Comparison of ENCODE assay signal across 8 cellular contexts in genomic region chrX:107827137-107827831, GRCh38. TPM values are rescaled to one million over a fixed set of nuclear protein-coding genes. Genes with fewer than 3 reads are reported as not detected.
DNase-seq lines count a peak whose midpoint lies in the region; ATAC-seq and TF ChIP-seq lines count a peak whose summit lies in the region.

No MANE protein-coding gene starts in this region.

- H3K9me3 Mint-ChIP-seq in Caco-2 (ENCODE audit: unreplicated experiment): no peaks in the 10 kb centered on the region

- TF ChIP-seq CTCF in Caco-2 (IDR thresholded peaks at IDR 0.05; ENCODE audit: insufficient read depth in 1 of 2, low read depth in 1 of 2, low read length in 1 of 2, severe bottlenecking in 1 of 2, unreplicated experiment in 1 of 2) (no peak), esophagus squamous epithelium (IDR thresholded peaks at IDR 0.05) (no peak), ovary (IDR thresholded peaks at IDR 0.05) (no peak), GM10266 (IDR thresholded peaks at IDR 0.05; ENCODE audit: control insufficient read depth, insufficient read depth, low read depth, missing control alignments) (no peak)

- H3K27ac ChIP-seq in SJSA1: peak overlapping the region; percentile 63; the same call in 1 of the 2 replicates
- peak overlapping the region; percentile 90 to 95 (median 93) for H3K27ac ChIP-seq in esophagus squamous epithelium
- peak overlapping the region; percentile 68 to 91 for H3K27ac ChIP-seq in ovary

- H3K4me1 Mint-ChIP-seq in Caco-2 (ENCODE audit: low read depth, unreplicated experiment): peaks cover 6% of the 10 kb centered on the region

- H3K9me3 ChIP-seq in Caco-2 (no peaks in the 10 kb centered on the region), SJSA1 (replicated peaks) (no peaks in the 10 kb centered on the region), esophagus squamous epithelium (no peaks in the 10 kb centered on the region), ovary (no peaks in the 10 kb centered on the region)

- ATAC-seq in GM18498 (IDR thresholded peaks at IDR 0.05; ENCODE audit: unreplicated experiment): no peak

- H3K27me3 ChIP-seq in Caco-2 (replicated peaks; ENCODE audit: control insufficient read depth, insufficient read depth, low read length) (no peaks in the 10 kb centered on the region), SJSA1 (replicated peaks) (no peaks in the 10 kb centered on the region), esophagus squamous epithelium (peaks cover 0 to 2% (median 0%) of the 10 kb centered on the region in 4 donors), ovary (no peaks in the 10 kb centered on the region)

- peak overlapping the region; percentile 72 for H3K4me3 Mint-ChIP-seq in Caco-2 (ENCODE audit: unreplicated experiment)

- CTCF ChIA-PET in Caco-2 (lab: Charles Lee): no interaction called here

- TF ChIP-seq POLR2A in esophagus squamous epithelium (IDR thresholded peaks at IDR 0.05): no peak
- TF ChIP-seq POLR2A in ovary (IDR thresholded peaks at IDR 0.05): no peak

- H3K27ac Mint-ChIP-seq in Caco-2 (ENCODE audit: unreplicated experiment): no peak overlapping the region

- H3K27me3 Mint-ChIP-seq in Caco-2 (ENCODE audit: insufficient read depth, unreplicated experiment): peaks cover 14% of the 10 kb centered on the region

- H3K4me1 ChIP-seq in Caco-2: no peaks in the 10 kb centered on the region
- no peaks in the 10 kb centered on the region for H3K4me1 ChIP-seq in SJSA1 (replicated peaks)
- peaks cover 0 to 56% (median 0%) of the 10 kb centered on the region in 3 donors for H3K4me1 ChIP-seq in esophagus squamous epithelium
- peaks cover 5% of the 10 kb centered on the region for H3K4me1 ChIP-seq in ovary (ENCODE audit: insufficient read depth)

- H3K36me3 Mint-ChIP-seq in Caco-2 (ENCODE audit: insufficient read depth, unreplicated experiment): no peaks in the 10 kb centered on the region

- no TSS peak for BruUV-seq in Caco-2 (replicated peaks; lab: Mats Ljungman, UMichigan)

- no peak for TF ChIP-seq EP300 in ovary (IDR thresholded peaks at IDR 0.05)

- POLR2A ChIA-PET in Caco-2 (lab: Charles Lee): no interaction called here

- WGBS in esophagus squamous epithelium, 2 donors: 17 to 39% methylated on average over 8 to 9 of the region's 9 CpGs
- WGBS in ovary, 3 donors: 27 to 40% (median 34%) methylated on average over 9 of the region's 9 CpGs

- H3K4me3 ChIP-seq in Caco-2 (ENCODE audit: low read depth, low read length) (peak overlapping the region; percentile 50), SJSA1 (peak overlapping the region; percentile 54), esophagus squamous epithelium (peak overlapping the region; percentile 48 to 73 (median 58)), ovary (peak overlapping the region; percentile 46)

- intact Hi-C loops in Caco-2 (cut with micrococcal nuclease; ENCODE audit: unreplicated experiment): no loop called here
- intact Hi-C loops in esophagus squamous epithelium (cut with DNase I): no loop called here
- intact Hi-C loops in ovary (cut with DNase I): no loop called here

- DNase-seq in Caco-2 (no peak), SJSA1 (ENCODE audit: low read depth in 1 of 2, low spot score in 2 of 2) (no peak), esophagus squamous epithelium (lab: John Stamatoyannopoulos, UW) (no peak), ovary (no peak), SIG-M5 treated with dmso at 0.1 percent for 504 hours (lab: John Stamatoyannopoulos, UW; ENCODE audit: unreplicated experiment) (no peak), NCI-H128 (lab: John Stamatoyannopoulos, UW; ENCODE audit: unreplicated experiment) (no peak), GM10266 (ENCODE audit: extremely low spot score) (no peak)

- no peaks in the 10 kb centered on the region for H3K36me3 ChIP-seq in Caco-2 (ENCODE audit: control insufficient read depth, insufficient read depth, low read length)
- H3K36me3 ChIP-seq in SJSA1: no peaks in the 10 kb centered on the region
- H3K36me3 ChIP-seq in esophagus squamous epithelium: no peaks in the 10 kb centered on the region
- no peaks in the 10 kb centered on the region for H3K36me3 ChIP-seq in ovary

RNA-seq across cellular contexts. Expression of gene MID2, which starts 1.6 kb away (rescaled TPM):
- total RNA-seq in Caco-2 (2022): 1.8 and 1.9 TPM in 2 replicates
- 5.6 and 11.6 TPM in 2 replicates for total RNA-seq in SJSA1 (2014; rRNA removed; shearing (Covaris generic))
- total RNA-seq in esophagus squamous epithelium: 10 to 100 TPM; 14.4 to 24.4 (median 17.7) TPM
- total RNA-seq in ovary: 10 to 100 TPM; 15.9 to 29.6 (median 24.0) TPM
- 10 to 100 TPM in 1 of 2 donors, 1 to 10 TPM in 1; 4.3 to 19.8 TPM for polyA plus RNA-seq in ovary

RNA-seq across cellular contexts. Expression of gene NCBP2L, which starts 49.8 kb away (rescaled TPM):
- total RNA-seq in Caco-2 (2022) (not detected in 2 replicates), esophagus squamous epithelium (not detected), ovary (1 to 10 TPM in 2 of 7 donors, under 1 TPM in 4, not detected in 1; 0.28 to 1.6 (median 0.72) TPM)
- total RNA-seq in SJSA1 (2014; rRNA removed; shearing (Covaris generic)): not detected in 2 replicates
- polyA plus RNA-seq in ovary: under 1 TPM; 0.20 to 0.35 TPM

RNA-seq across cellular contexts. Expression of gene TSC22D3, which starts 51.7 kb away (rescaled TPM):
- 2.2 TPM in 2 replicates for total RNA-seq in Caco-2 (2022)
- 20.0 and 28.1 TPM in 2 replicates for total RNA-seq in SJSA1 (2014; rRNA removed; shearing (Covaris generic))
- total RNA-seq in esophagus squamous epithelium: 100 to 1,000 TPM in 3 of 4 donors, 10 to 100 TPM in 1; 50.2 to 558 (median 140) TPM
- 100 to 1,000 TPM in 6 of 7 donors, 10 to 100 TPM in 1; 91.5 to 645 (median 365) TPM for total RNA-seq in ovary
- polyA plus RNA-seq in ovary: 100 to 1,000 TPM; 221 to 241 TPM
